In genomic region chr19:676007-676342, GRCh38 we compare ENCODE assay signal across 11 cellular contexts. TPM values are rescaled to one million over a fixed set of nuclear protein-coding genes. Genes with fewer than 3 reads are reported as not detected.
DNase-seq lines count a peak whose midpoint lies in the region; ATAC-seq and TF ChIP-seq lines count a peak whose summit lies in the region.
"Had no signal": no experiment of that assay in that cellular context is flagged by ENCODE, and none has a peak within 500 bp of the region (broad histone marks: within the 10 kb centered on the region; RNA-seq: fewer than 3 reads in every experiment).

No MANE protein-coding gene starts in this region.

- no peaks in the 10 kb centered on the region for H3K36me3 ChIP-seq in gastroesophageal sphincter
- peaks cover 7% of the 10 kb centered on the region for H3K36me3 ChIP-seq in skeletal muscle satellite cell (ENCODE audit: insufficient read depth, low read length)

- peak overlapping the region; percentile 67 for H3K27ac ChIP-seq in adipose tissue (ENCODE audit: low read depth, low read length)
- H3K27ac ChIP-seq in gastroesophageal sphincter = peak overlapping the region; percentile 12 to 99 (median 98)

- no peak overlapping the region for H3K27ac Mint-ChIP-seq in Calu3 (ENCODE audit: unreplicated experiment)
- H3K27ac Mint-ChIP-seq: stimulated activated naive CD8-positive, alpha-beta T cell treated with anti-CD3 and anti-CD28 coated beads, Interleukin-15, Interleukin-2, amounts not matched to agents 100 ng/mL and 50 ng/mL, for 24 hours had no signal

- peak overlapping the region; percentile 63 for H3K4me3 Mint-ChIP-seq in Calu3 (ENCODE audit: low read depth, unreplicated experiment)
- H3K4me3 Mint-ChIP-seq: stimulated activated naive CD8-positive, alpha-beta T cell treated with anti-CD3 and anti-CD28 coated beads, Interleukin-15, Interleukin-2, amounts not matched to agents 100 ng/mL and 50 ng/mL, for 24 hours had no signal

- H3K4me1 ChIP-seq in gastroesophageal sphincter (peaks cover 0 to 84% (median 23%) of the 10 kb centered on the region in 3 donors), skeletal muscle satellite cell (ENCODE audit: control insufficient read depth, insufficient read depth, low read length) (peaks cover 30% of the 10 kb centered on the region)

- no TSS peak for BruUV-seq in Calu3 (replicated peaks; lab: Mats Ljungman, UMichigan)

- ATAC-seq in gastroesophageal sphincter = peak; percentile 11

- H3K27me3 ChIP-seq in gastroesophageal sphincter (peaks cover 29% of the 10 kb centered on the region), skeletal muscle satellite cell (ENCODE audit: control insufficient read depth, insufficient read depth, low read length) (no peaks in the 10 kb centered on the region)

- TF ChIP-seq EP300 in gastroesophageal sphincter (IDR thresholded peaks at IDR 0.05) = no peak

- H3K9me3 Mint-ChIP-seq in Calu3 (ENCODE audit: low read depth, unreplicated experiment) = no peaks in the 10 kb centered on the region
- H3K9me3 Mint-ChIP-seq: stimulated activated naive CD8-positive, alpha-beta T cell treated with anti-CD3 and anti-CD28 coated beads, Interleukin-15, Interleukin-2, amounts not matched to agents 100 ng/mL and 50 ng/mL, for 24 hours had no signal

- peak overlapping the region; percentile 100 for H3K4me2 ChIP-seq in skeletal muscle satellite cell (ENCODE audit: low read length)

- TF ChIP-seq POLR2A in gastroesophageal sphincter (IDR thresholded peaks at IDR 0.05) = no peak

- H3K9me3 ChIP-seq in gastroesophageal sphincter = no peaks in the 10 kb centered on the region
- no peaks in the 10 kb centered on the region for H3K9me3 ChIP-seq in skeletal muscle satellite cell (replicated peaks; ENCODE audit: low read length)

- peak overlapping the region in 1 of 2 donors; percentile 89 for H3K4me3 ChIP-seq in gastroesophageal sphincter
- H3K4me3 ChIP-seq in skeletal muscle satellite cell (ENCODE audit: low read length) = peak overlapping the region; percentile 96

- no peaks in the 10 kb centered on the region for H3K27me3 Mint-ChIP-seq in Calu3 (ENCODE audit: unreplicated experiment)

- 7 to 14% (median 8%) methylated on average over 18 to 32 of the region's 32 CpGs for WGBS in adipose tissue, 3 donors
- WGBS in gastroesophageal sphincter (ENCODE audit: low coverage in 1 of 2), 2 donors = 0 to 16% methylated on average over 1 to 3 of the region's 32 CpGs

- CTCF ChIA-PET in Calu3 (lab: Charles Lee) (no interaction called here), HEK293T (lab: Yijun Ruan, JAX) (no interaction called here)

- intact Hi-C loops in Calu3 (cut with micrococcal nuclease; ENCODE audit: unreplicated experiment) = no loop called here

- no peaks in the 10 kb centered on the region for H3K4me1 Mint-ChIP-seq in Calu3 (ENCODE audit: low read depth, unreplicated experiment)

- no peak for DNase-seq in Calu3
- no peak for DNase-seq in SW 1271 (lab: John Stamatoyannopoulos, UW)
- no peak for DNase-seq in HEK293T (ENCODE audit: extremely low spot score)
- DNase-seq in foreskin melanocyte = no peak
- no peak for DNase-seq in NK-92 (lab: John Stamatoyannopoulos, UW; ENCODE audit: unreplicated experiment)
- DNase-seq: OCI-M1 had no signal

- no peak for TF ChIP-seq CTCF in Calu3 (IDR thresholded peaks at IDR 0.05; ENCODE audit: unreplicated experiment)
- no peak for TF ChIP-seq CTCF in gastroesophageal sphincter (IDR thresholded peaks at IDR 0.05)

- peaks cover 23% of the 10 kb centered on the region for H3K36me3 Mint-ChIP-seq in Calu3 (ENCODE audit: insufficient read depth, unreplicated experiment)

- H3K9ac ChIP-seq in skeletal muscle satellite cell (ENCODE audit: low read depth, low read length) = peak overlapping the region; percentile 97

- POLR2A ChIA-PET in HEK293T (lab: Yijun Ruan, JAX) = interaction anchor here (1.3 kb wide), 1 partner anchor 13 kb away, joined by 5 read pairs; the partner anchor contains the start of gene RNF126

TF ChIP-seq in HEK293T, 16 proteins besides CTCF, POLR2A, EP300 and RAD21:
- TF ChIP-seq LEF1 (IDR thresholded peaks at IDR 0.05; ENCODE audit: borderline replicate concordance) = no peak
- no peak for TF ChIP-seq ZNF384 (IDR thresholded peaks at IDR 0.05)
- TF ChIP-seq CTBP1 (IDR thresholded peaks at IDR 0.05; ENCODE audit: borderline replicate concordance) = no peak
- no peak for TF ChIP-seq SP1 (IDR thresholded peaks at IDR 0.05)
- no peak for TF ChIP-seq ELF4 (IDR thresholded peaks at IDR 0.05)
- TF ChIP-seq NFRKB (IDR thresholded peaks at IDR 0.05) = no peak
- TF ChIP-seq SUZ12 (IDR thresholded peaks at IDR 0.05) = no peak
- TF ChIP-seq BHLHE40 (IDR thresholded peaks at IDR 0.05; ENCODE audit: borderline replicate concordance) = no peak
- TF ChIP-seq HDGF (IDR thresholded peaks at IDR 0.05; ENCODE audit: borderline replicate concordance) = no peak
- no peak for TF ChIP-seq FOXA1 (IDR thresholded peaks at IDR 0.05)
- no peak for TF ChIP-seq FOXM1 (IDR thresholded peaks at IDR 0.05; ENCODE audit: borderline replicate concordance)
- no peak for TF ChIP-seq ARNT (IDR thresholded peaks at IDR 0.05)
- TF ChIP-seq, protein P1, sequence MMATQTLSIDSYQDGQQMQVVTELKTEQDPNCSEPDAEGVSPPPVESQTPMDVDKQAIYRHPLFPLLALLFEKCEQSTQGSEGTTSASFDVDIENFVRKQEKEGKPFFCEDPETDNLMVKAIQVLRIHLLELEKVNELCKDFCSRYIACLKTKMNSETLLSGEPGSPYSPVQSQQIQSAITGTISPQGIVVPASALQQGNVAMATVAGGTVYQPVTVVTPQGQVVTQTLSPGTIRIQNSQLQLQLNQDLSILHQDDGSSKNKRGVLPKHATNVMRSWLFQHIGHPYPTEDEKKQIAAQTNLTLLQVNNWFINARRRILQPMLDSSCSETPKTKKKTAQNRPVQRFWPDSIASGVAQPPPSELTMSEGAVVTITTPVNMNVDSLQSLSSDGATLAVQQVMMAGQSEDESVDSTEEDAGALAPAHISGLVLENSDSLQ (IDR thresholded peaks at IDR 0.05) = no peak
- TF ChIP-seq L3MBTL2 (conservative IDR thresholded peaks at IDR 0.05) = no peak
- no peak for TF ChIP-seq TARDBP (IDR thresholded peaks at IDR 0.05)
- TF ChIP-seq FOXK2 (IDR thresholded peaks at IDR 0.05) = no peak
TF ChIP-seq in HEK293T: peak in this region for 0.

RNA-seq across cellular contexts. Expression of gene FSTL3, which starts 0.2 kb away (rescaled TPM):
- total RNA-seq in Calu3 (2022) = 6.9 and 7.1 TPM in 2 replicates
- 100 to 1,000 TPM in 1 of 3 donors, 10 to 100 TPM in 2; 24.5 to 153 (median 48.5) TPM for polyA plus RNA-seq in adipose tissue
- total RNA-seq in gastroesophageal sphincter = 100 to 1,000 TPM; 105 to 200 (median 133) TPM
- 32.2 and 166 TPM in 2 replicates for total RNA-seq in skeletal muscle satellite cell (2012; rRNA removed)

RNA-seq across cellular contexts. Expression of gene RNF126, which starts 13.0 kb away (rescaled TPM):
- total RNA-seq in Calu3 (2022) (44.8 and 46.4 TPM in 2 replicates), gastroesophageal sphincter (10 to 100 TPM; 47.7 to 57.9 (median 52.0) TPM)
- 10 to 100 TPM; 19.1 to 50.0 (median 24.8) TPM for polyA plus RNA-seq in adipose tissue
- 55.8 and 70.8 TPM in 2 replicates for total RNA-seq in skeletal muscle satellite cell (2012; rRNA removed)

RNA-seq across cellular contexts. Expression of gene PRSS57, which starts 19.3 kb away (rescaled TPM):
- total RNA-seq in Calu3 (2022) (not detected in 2 replicates), gastroesophageal sphincter (not detected)
- under 1 TPM in 2 of 3 donors, not detected in 1; 0.09 to 0.34 TPM for polyA plus RNA-seq in adipose tissue
- not detected in 2 replicates for total RNA-seq in skeletal muscle satellite cell (2012; rRNA removed)
- total RNA-seq: left colon had no signal

RNA-seq across cellular contexts. Expression of gene PALM, which starts 32.8 kb away (rescaled TPM):
- total RNA-seq in Calu3 (2022) = 0.56 and 0.83 TPM in 2 replicates
- 100 to 1,000 TPM in 2 of 3 donors, 1 to 10 TPM in 1; 8.0 to 153 (median 135) TPM for polyA plus RNA-seq in adipose tissue
- total RNA-seq in gastroesophageal sphincter = 100 to 1,000 TPM in 1 of 4 donors, 10 to 100 TPM in 3; 21.5 to 111 (median 53.0) TPM
- total RNA-seq in skeletal muscle satellite cell (2012; rRNA removed) = 1.5 and 8.1 TPM in 2 replicates

RNA-seq across cellular contexts. Expression of gene FGF22, which starts 36.3 kb away (rescaled TPM):
- total RNA-seq in Calu3 (2022) (0.24 and 0.39 TPM in 2 replicates), gastroesophageal sphincter (1 to 10 TPM in 3 of 4 donors, under 1 TPM in 1; 0.67 to 4.7 (median 1.2) TPM)
- under 1 TPM; 0.22 to 0.68 (median 0.35) TPM for polyA plus RNA-seq in adipose tissue
- total RNA-seq in skeletal muscle satellite cell (2012; rRNA removed) = 0.44 TPM in 1 of 2 replicates, not detected in the other
- total RNA-seq: left colon had no signal

Comparison
In these comparisons a context has a peak if more than half of its experiments do, and no peak if none do; other contexts are left out.
1. RNA of gene FSTL3, which starts 0.2 kb away (total RNA-seq): 105 to 200 TPM in gastroesophageal sphincter; 6.9 to 7.1 TPM in Calu3; every median in the first group is over 10 times any median in the second.